ENCODE assay signal across 8 cellular contexts in the genomic region with DNA sequence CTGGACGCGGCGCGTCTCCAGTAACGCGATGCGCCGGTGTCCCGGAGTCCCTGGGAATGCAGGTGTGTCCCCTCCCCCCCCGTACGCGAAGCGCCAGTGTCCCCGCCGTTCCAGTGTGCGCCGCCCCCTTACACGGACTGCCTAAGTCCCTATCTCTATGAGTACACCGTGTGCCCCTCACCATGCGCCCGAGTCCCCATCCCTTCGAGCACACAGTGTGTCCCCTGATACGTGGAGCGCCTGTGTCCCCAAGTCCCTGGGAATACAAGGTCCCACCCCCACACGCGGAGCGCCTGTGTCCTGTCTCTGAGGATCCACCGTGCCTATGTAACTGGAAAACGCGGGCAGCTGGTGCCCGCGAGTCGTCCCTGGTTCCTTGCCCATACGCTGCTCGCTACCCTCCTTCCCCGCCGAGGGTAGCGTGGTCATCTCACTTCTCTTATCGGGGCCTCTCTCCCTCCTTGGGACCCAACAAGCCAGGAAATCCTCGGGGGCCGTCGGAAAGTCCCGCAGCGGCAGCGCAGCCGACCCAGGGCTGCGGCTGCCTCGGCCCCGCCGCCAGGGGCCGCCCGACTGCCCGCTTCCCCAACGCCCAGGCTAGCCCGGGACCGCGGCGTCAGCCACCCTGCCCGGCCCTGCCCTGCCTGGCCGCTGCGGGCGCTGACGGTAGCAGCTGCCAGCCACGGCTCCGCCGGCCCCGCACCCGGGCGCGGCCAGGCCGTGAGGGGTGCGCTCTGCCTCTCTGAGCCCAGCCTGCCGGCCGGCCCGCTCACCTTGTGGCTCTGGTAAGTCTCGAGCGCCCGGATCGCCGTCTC. TPM values are rescaled to one million over a fixed set of nuclear protein-coding genes. Genes with fewer than 3 reads are reported as not detected.
DNase-seq lines count a peak whose midpoint lies in the region; ATAC-seq, FAIRE-seq and TF ChIP-seq lines count a peak whose summit lies in the region.

No MANE protein-coding gene starts in this region.

- H3K36me3 Mint-ChIP-seq in central memory CD8-positive, alpha-beta T cell (ENCODE audit: insufficient read depth), result peaks cover 22% of the 10 kb centered on the region

- DNase-seq in NCI-H2081 (lab: John Stamatoyannopoulos, UW) (peak; percentile 40 to 51), NCI-H2081 treated with DMSO at 0.1 percent for 48 hours (lab: John Stamatoyannopoulos, UW) (no peak), NCI-H146 treated with DMSO at 0.1 percent for 48 hours (lab: John Stamatoyannopoulos, UW; ENCODE audit: unreplicated experiment) (peak; percentile 8), kidney (peak; percentile 94)
- DNase-seq in activated CD4-positive, CD25-positive, alpha-beta regulatory T cell (lab: John Stamatoyannopoulos, UW), result peak; percentile 50 to 68 (median 60)
- peak; percentile 65 to 66 for DNase-seq in central memory CD8-positive, alpha-beta T cell (ENCODE audit: low spot score in 2 of 2)
- peak; percentile 72 for DNase-seq in stimulated activated CD4-positive, alpha-beta T cell treated with anti-CD3 and anti-CD28 coated beads, Interleukin-12 subunit alpha, Interleukin-12 subunit beta, amount 100 ng/mL, for 4 hours

- peaks cover 36% of the 10 kb centered on the region for H3K4me1 Mint-ChIP-seq in central memory CD8-positive, alpha-beta T cell

- H3K36me3 ChIP-seq in kidney (ENCODE audit: control insufficient read depth in 1 of 2, insufficient read depth in 2 of 2, low read length in 2 of 2), result no peaks in the 10 kb centered on the region

- peak; percentile 43 for ATAC-seq in HG02623 (IDR thresholded peaks at IDR 0.05; ENCODE audit: unreplicated experiment)
- peak; percentile 59 for ATAC-seq in central memory CD8-positive, alpha-beta T cell (replicated peaks; ENCODE audit: extremely low read depth, poor library complexity, severe bottlenecking)

- H3K9me3 Mint-ChIP-seq in central memory CD8-positive, alpha-beta T cell, result no peaks in the 10 kb centered on the region

- peak overlapping the region; percentile 99 for H3K27ac Mint-ChIP-seq in central memory CD8-positive, alpha-beta T cell (ENCODE audit: low read depth)

- peak overlapping the region; percentile 97 for H3K4me3 Mint-ChIP-seq in central memory CD8-positive, alpha-beta T cell

- H3K4me1 ChIP-seq in kidney (ENCODE audit: control insufficient read depth in 1 of 2, insufficient read depth in 1 of 2, low read depth in 1 of 2, low read length in 2 of 2), result peaks cover 5 to 28% of the 10 kb centered on the region in 2 donors

- TF ChIP-seq CTCF in kidney (IDR thresholded peaks at IDR 0.05; ENCODE audit: borderline replicate concordance, extremely low read depth, insufficient read depth), result peak; percentile 67

- H3K27me3 Mint-ChIP-seq in central memory CD8-positive, alpha-beta T cell, result no peaks in the 10 kb centered on the region

- H3K27ac ChIP-seq in kidney (ENCODE audit: low read depth in 2 of 2, low read length in 2 of 2), result peak overlapping the region; percentile 91 to 92

- FAIRE-seq in kidney (lab: Jason Lieb, UNC), result no peak

- intact Hi-C loops in kidney (cut with DNase I), result no loop called here

- H3K9ac ChIP-seq in kidney (ENCODE audit: low read length in 2 of 2), result peak overlapping the region; percentile 95 to 99

- H3K4me3 ChIP-seq in kidney (ENCODE audit: low read length in 2 of 2), result peak overlapping the region; percentile 87 to 95

- H3K9me3 ChIP-seq in kidney (ENCODE audit: control insufficient read depth in 1 of 2, low read length in 2 of 2), result no peaks in the 10 kb centered on the region

RNA-seq across cellular contexts. Expression of a gene that starts 0.6 kb away (rescaled TPM):
- total RNA-seq in kidney, result 37.2 TPM
- 10.1 TPM for polyA plus RNA-seq in kidney (ENCODE audit: insufficient read depth, low read depth, low replicate concordance)
